In the genomic region with DNA sequence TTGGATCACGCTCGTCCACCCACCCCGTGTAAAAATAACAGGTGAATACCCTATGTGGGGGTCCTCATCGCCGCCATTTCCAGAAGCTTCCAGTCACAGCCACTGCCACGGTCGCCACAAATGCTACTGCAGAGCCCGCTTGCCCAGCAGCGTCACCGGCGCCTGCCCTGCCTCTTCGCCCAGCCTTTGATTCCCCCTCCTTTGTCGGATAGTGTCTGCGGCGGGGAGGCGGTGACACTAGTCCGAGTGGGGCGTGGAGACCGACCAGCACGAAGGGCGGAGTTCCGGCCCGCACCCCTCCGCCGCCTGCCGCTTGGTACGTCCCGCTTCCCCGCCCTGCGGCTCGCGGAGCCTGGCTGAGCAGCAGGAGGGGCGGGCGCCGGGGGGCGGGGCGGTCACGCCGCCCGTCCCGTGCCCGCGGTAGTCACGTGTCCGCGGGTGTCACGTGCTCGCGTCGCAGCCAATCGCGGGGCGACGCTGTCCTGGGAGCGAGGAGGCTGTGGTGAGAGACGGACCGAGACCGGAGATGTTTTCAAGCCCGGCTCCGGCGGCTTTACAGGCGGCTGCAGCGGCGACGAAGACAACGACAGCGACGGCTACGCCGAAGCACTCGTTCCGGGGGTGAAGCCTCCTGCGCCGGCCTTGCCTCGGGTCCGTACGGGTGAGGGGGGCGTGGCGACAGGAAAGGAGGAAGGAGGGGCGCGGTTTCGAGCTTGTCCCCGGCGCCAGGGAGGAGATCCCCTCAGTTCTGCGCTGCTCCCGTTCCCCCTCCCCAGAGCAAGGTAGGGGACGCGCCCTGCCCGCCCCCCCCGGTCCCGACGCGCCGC, we compare ENCODE assay signal across 8 cellular contexts. TPM values are rescaled to one million over a fixed set of nuclear protein-coding genes. Genes with fewer than 3 reads are reported as not detected.
DNase-seq lines count a peak whose midpoint lies in the region; FAIRE-seq and TF ChIP-seq lines count a peak whose summit lies in the region.

Gene ANKRD12 (plus strand): TSS at position 467 of the 827 bp plus-strand sequence. CDS start 45,652 bp downstream, outside the sequence.

- peaks cover 3% of the 10 kb centered on the region; the same call in 1 of the 2 replicates for H3K27me3 Mint-ChIP-seq in HFFc6 (ENCODE audit: insufficient read depth)

- peak within 1 kb of the TSS; percentile 82 for H2BK5ac ChIP-seq in neuronal stem cell (ENCODE audit: low read length)

- H4K91ac ChIP-seq in neuronal stem cell (ENCODE audit: low read depth, low read length, poor library complexity) = peak within 1 kb of the TSS; percentile 85

- H2AFZ ChIP-seq in neuronal stem cell (ENCODE audit: low read length) = peak within 1 kb of the TSS; percentile 99

- peak within 1 kb of the TSS; percentile 98 for H3K27ac Mint-ChIP-seq in HFFc6

- H2BK15ac ChIP-seq in neuronal stem cell (ENCODE audit: low read length) = peak within 1 kb of the TSS; percentile 83

- no peaks in the 10 kb centered on the region for H3K9me3 Mint-ChIP-seq in HFFc6

- peak within 1 kb of the TSS; percentile 9 for H2AK5ac ChIP-seq in neuronal stem cell (ENCODE audit: low read depth, low read length)

- no peak for TF ChIP-seq CTCF in HFFc6 (IDR thresholded peaks at IDR 0.05)

- no peak within 1 kb of the TSS for H3K4ac ChIP-seq in neuronal stem cell (ENCODE audit: low read length)

- H3K4me3 Mint-ChIP-seq in HFFc6 = peak within 1 kb of the TSS; percentile 98

- peaks cover 14% of the 10 kb centered on the region for H3K36me3 Mint-ChIP-seq in HFFc6 (ENCODE audit: low read depth)

- H3K18ac ChIP-seq in neuronal stem cell (ENCODE audit: low read length) = peak within 1 kb of the TSS; percentile 100

- no peaks in the 10 kb centered on the region for H3K27me3 ChIP-seq in neuronal stem cell (ENCODE audit: control insufficient read depth in 3 of 3, insufficient read depth in 3 of 3, low read depth in 1 of 3, low read length in 3 of 3)
- no peaks in the 10 kb centered on the region for H3K27me3 ChIP-seq in subcutaneous abdominal adipose tissue (ENCODE audit: control insufficient read depth in 5 of 5, insufficient read depth in 4 of 5, low read length in 5 of 5)

- H3K9me3 ChIP-seq in neuronal stem cell (replicated peaks in 1 of 2; ENCODE audit: control insufficient read depth in 2 of 2, insufficient read depth in 1 of 2, low read depth in 1 of 2, low read length in 2 of 2) = no peaks in the 10 kb centered on the region
- H3K9me3 ChIP-seq in subcutaneous abdominal adipose tissue (ENCODE audit: control insufficient read depth in 5 of 5, low read length in 5 of 5) = no peaks in the 10 kb centered on the region

- H3K23ac ChIP-seq in neuronal stem cell (ENCODE audit: low read depth, low read length, poor library complexity) = peak within 1 kb of the TSS; percentile 98

- FAIRE-seq in frontal cortex (lab: Jason Lieb, UNC) = no peak

- in situ Hi-C loops in SK-MEL-5 (cut with HindIII; ENCODE audit: low pct_unique_long_range_greater_than_20kb, low sequenced_read_pairs) = no loop called here

- no peak within 1 kb of the TSS for H2BK120ac ChIP-seq in neuronal stem cell (ENCODE audit: low read depth, low read length)

- WGBS in neuronal stem cell (ENCODE audit: extremely low coverage in 2 of 2, insufficient read length in 2 of 2, insufficient replicate concordance in 1 of 2), 2 donors = no CpG with 5 or more reads among the region's 94 CpGs

- H3K36me3 ChIP-seq in neuronal stem cell (replicated peaks in 1 of 2; ENCODE audit: control insufficient read depth in 2 of 2, insufficient read depth in 2 of 2, low read length in 2 of 2) = peaks cover 7 to 43% of the 10 kb centered on the region in 2 donors
- peaks cover 8 to 17% (median 13%) of the 10 kb centered on the region in 5 donors for H3K36me3 ChIP-seq in subcutaneous abdominal adipose tissue (ENCODE audit: control insufficient read depth in 5 of 5, insufficient read depth in 5 of 5, low read length in 5 of 5)

- peaks cover 5% of the 10 kb centered on the region for H3K79me1 ChIP-seq in neuronal stem cell (ENCODE audit: low read depth, low read length)

- peak within 1 kb of the TSS; percentile 94 for H3K14ac ChIP-seq in neuronal stem cell (ENCODE audit: low read length)

- peak within 1 kb of the TSS; percentile 87 for H3K4me2 ChIP-seq in neuronal stem cell (ENCODE audit: insufficient read depth, low read length, poor library complexity, severe bottlenecking)

- peak within 1 kb of the TSS; percentile 99 for H3K27ac ChIP-seq in neuronal stem cell (replicated peaks; ENCODE audit: low read length)
- H3K27ac ChIP-seq in subcutaneous abdominal adipose tissue (ENCODE audit: low read depth, low read length) = peak within 1 kb of the TSS; percentile 96

- peaks cover 64% of the 10 kb centered on the region for H3K4me1 Mint-ChIP-seq in HFFc6 (ENCODE audit: low read depth)

- H3K9ac ChIP-seq in neuronal stem cell (ENCODE audit: low read depth, low read length, poor library complexity) (peak within 1 kb of the TSS; percentile 97), subcutaneous abdominal adipose tissue (ENCODE audit: low read length in 5 of 5) (peak within 1 kb of the TSS; percentile 75 to 93 (median 91))

- H4K8ac ChIP-seq in neuronal stem cell (ENCODE audit: low read depth, low read length) = no peak within 1 kb of the TSS

- H3K4me3 ChIP-seq in neuronal stem cell (ENCODE audit: low read length in 2 of 2) (peak within 1 kb of the TSS; percentile 96 to 97), subcutaneous abdominal adipose tissue (ENCODE audit: low read depth in 1 of 5, low read length in 5 of 5) (peak within 1 kb of the TSS; percentile 85 to 99 (median 92))

- no peak within 1 kb of the TSS for H2BK12ac ChIP-seq in neuronal stem cell (ENCODE audit: low read length)

- H3K4me1 ChIP-seq in neuronal stem cell (ENCODE audit: control insufficient read depth in 2 of 2, insufficient read depth in 1 of 2, low read depth in 1 of 2, low read length in 2 of 2) (peaks cover 1 to 16% of the 10 kb centered on the region in 2 donors), subcutaneous abdominal adipose tissue (ENCODE audit: control insufficient read depth in 5 of 5, insufficient read depth in 5 of 5, low read length in 5 of 5) (peaks cover 0 to 47% (median 40%) of the 10 kb centered on the region in 5 donors)

- peak; percentile 78 for DNase-seq in GM04503 (ENCODE audit: low read depth)
- DNase-seq in HFFc6 = peak; percentile 98
- peak; percentile 98 for DNase-seq in NAMALWA (ENCODE audit: low spot score)
- peak; percentile 90 for DNase-seq in SK-MEL-5 (ENCODE audit: low read depth, low spot score)
- peak; percentile 99 for DNase-seq in activated naive CD4-positive, alpha-beta T cell treated with Interleukin-2 at 50 U/mL for 16 hours
- DNase-seq in frontal cortex (ENCODE audit: low spot score in 2 of 2) = peak; percentile 97 to 99
- DNase-seq in neuronal stem cell (ENCODE audit: low spot score) = peak; percentile 97

RNA-seq across cellular contexts. Expression of gene ANKRD12, which starts in this region (rescaled TPM):
- total RNA-seq in HFFc6 (2021; fragmentation: NEBNext Ultra II Directional; extraction: Animal tissue kit (Norgen Biotek cat#: 25700)) = 10 to 100 TPM; 26.5 to 31.3 (median 29.8) TPM
- total RNA-seq in SK-MEL-5 (2014; rRNA removed; shearing (Covaris generic)) = 33.1 and 41.5 TPM in 2 replicates
- 3.0 and 10.4 TPM in 2 replicates for polyA plus RNA-seq in SK-MEL-5 (2015; cell fraction: cytosol; rRNA removed)
- 9.8 and 12.9 TPM in 2 replicates for polyA plus RNA-seq in SK-MEL-5 (2015; cell fraction: nucleus; rRNA removed)
- 135 TPM for total RNA-seq in frontal cortex
- polyA plus RNA-seq in neuronal stem cell (2013, experiment 1 of 2) = 42.6 TPM
- 44.5 TPM for polyA plus RNA-seq in neuronal stem cell (2013, experiment 2 of 2)

Comparison
In these comparisons a context has a peak if more than half of its experiments do, and no peak if none do; other contexts are left out.
1. Peak in every context shown above with its lines: DNase-seq, H3K4me3 ChIP-seq and H3K27ac ChIP-seq.